In genomic region chr18:11981383-11981632, GRCh38 we compare ENCODE assay signal across 8 cellular contexts. TPM values are rescaled to one million over a fixed set of nuclear protein-coding genes. Genes with fewer than 3 reads are reported as not detected.
DNase-seq lines count a peak whose midpoint lies in the region; ATAC-seq and TF ChIP-seq lines count a peak whose summit lies in the region.

IMPA2 (plus strand) TSS chr18:11981507; CDS start chr18:11981670, 163 bp downstream.

- H3K79me2 ChIP-seq in H9 (ENCODE audit: insufficient read depth, low read length): peaks cover 10% of the 10 kb centered on the region; the same call in 1 of the 2 replicates

- peak within 1 kb of the TSS; percentile 72 for H3K4me2 ChIP-seq in H9 (ENCODE audit: insufficient read depth, insufficient read length, low read length)

- H3K36me3 ChIP-seq in cardiac muscle cell: no peaks in the 10 kb centered on the region

- WGBS in H9 (ENCODE audit: extremely low coverage, insufficient read length, low lambda C conversion rate): no CpG with 5 or more reads among the region's 30 CpGs

- H3K4me1 Mint-ChIP-seq in Calu3 (ENCODE audit: low read depth, unreplicated experiment) (no peaks in the 10 kb centered on the region), H9 (peaks cover 35 to 53% of the 10 kb centered on the region in 2 experiments), T-cell (peaks cover 0 to 15% (median 12%) of the 10 kb centered on the region in 3 donors)

- H3K4me1 ChIP-seq in H9 (ENCODE audit: insufficient read depth, low read length) (peaks cover 15% of the 10 kb centered on the region), cardiac muscle cell (ENCODE audit: low read depth) (no peaks in the 10 kb centered on the region)

- no peaks in the 10 kb centered on the region for H3K27me3 ChIP-seq in H9 (ENCODE audit: insufficient read depth, low read length)
- no peaks in the 10 kb centered on the region for H3K27me3 ChIP-seq in cardiac muscle cell

- H3K27me3 Mint-ChIP-seq in Calu3 (ENCODE audit: unreplicated experiment) (no peaks in the 10 kb centered on the region), H9 (ENCODE audit: low read depth) (no peaks in the 10 kb centered on the region; the same call in 1 of the 2 replicates), T-cell (no peaks in the 10 kb centered on the region)

- no peak within 1 kb of the TSS for H3K56ac ChIP-seq in H9 (ENCODE audit: insufficient read length, low read depth, low read length)

- no TSS peak for BruUV-seq in Calu3 (replicated peaks; lab: Mats Ljungman, UMichigan)

- H4K20me1 ChIP-seq in H9 (ENCODE audit: control insufficient read depth, insufficient read depth, insufficient read length): no peaks in the 10 kb centered on the region

- peak within 1 kb of the TSS; percentile 85 for H3K4me3 Mint-ChIP-seq in Calu3 (ENCODE audit: low read depth, unreplicated experiment)
- peak within 1 kb of the TSS; percentile 87 to 97 for H3K4me3 Mint-ChIP-seq in H9
- peak within 1 kb of the TSS; percentile 83 to 86 (median 84) for H3K4me3 Mint-ChIP-seq in T-cell

- H3K27ac ChIP-seq in H9 (ENCODE audit: insufficient read length, low read depth, low read length) (peak within 1 kb of the TSS; percentile 74), cardiac muscle cell (peak within 1 kb of the TSS; percentile 93)

- peak within 1 kb of the TSS; percentile 84 for H3K14ac ChIP-seq in H9 (ENCODE audit: insufficient read depth, low read length)

- H2BK12ac ChIP-seq in H9 (ENCODE audit: insufficient read length, low read depth, low read length): no peak within 1 kb of the TSS

- no peak within 1 kb of the TSS for H2BK120ac ChIP-seq in H9 (ENCODE audit: low read depth, low read length, poor library complexity, severe bottlenecking)

- TF ChIP-seq CTCF in Calu3 (IDR thresholded peaks at IDR 0.05; ENCODE audit: unreplicated experiment) (no peak), H9 (conservative IDR thresholded peaks at IDR 0.05) (no peak), cardiac muscle cell (IDR thresholded peaks at IDR 0.05; ENCODE audit: low read depth, low read length) (no peak)

- H3K18ac ChIP-seq in H9 (ENCODE audit: insufficient read length, low read depth, low read length): peak within 1 kb of the TSS; percentile 64

- DNase-seq in Calu3: no peak
- DNase-seq in H9: no peak
- DNase-seq in T-cell: no peak
- no peak for DNase-seq in cardiac muscle cell (ENCODE audit: low read depth in 1 of 2, low spot score in 1 of 2)
- DNase-seq in sciatic nerve (ENCODE audit: low spot score): no peak
- DNase-seq in stimulated activated CD4-positive, alpha-beta T cell treated with anti-CD3 and anti-CD28 coated beads, Interleukin-4, amount 100 ng/mL, for 1 hour: no peak
- DNase-seq in DMS 273 (lab: John Stamatoyannopoulos, UW; ENCODE audit: unreplicated experiment): no peak
- DNase-seq in UCSD-AML1 (lab: John Stamatoyannopoulos, UW; ENCODE audit: unreplicated experiment): no peak

- intact Hi-C loops in Calu3 (cut with micrococcal nuclease; ENCODE audit: unreplicated experiment): loop anchor here (10.0 kb wide), 1 partner anchor 127 kb away; the partner anchor contains the start of gene CHMP1B
- intact Hi-C loops in sciatic nerve (cut with DNase I): no loop called here

- H4K5ac ChIP-seq in H9 (ENCODE audit: insufficient read length, low read depth, low read length): no peak within 1 kb of the TSS

- peak within 1 kb of the TSS; percentile 70 for H3K27ac Mint-ChIP-seq in Calu3 (ENCODE audit: unreplicated experiment)
- H3K27ac Mint-ChIP-seq in H9: peak within 1 kb of the TSS; percentile 98 to 99 (median 98)
- peak within 1 kb of the TSS; percentile 52 to 58 for H3K27ac Mint-ChIP-seq in T-cell

- no peak within 1 kb of the TSS for H2BK20ac ChIP-seq in H9 (ENCODE audit: low read depth, low read length, poor library complexity, severe bottlenecking)

- H3T11ph ChIP-seq in H9 (ENCODE audit: low read length): no peak within 1 kb of the TSS

- no peak within 1 kb of the TSS; the same call in 1 of the 2 replicates for H3K4ac ChIP-seq in H9 (ENCODE audit: low read depth, low read length)

- H3K4me3 ChIP-seq in cardiac muscle cell: peak within 1 kb of the TSS; percentile 85

- H3K9me3 Mint-ChIP-seq in Calu3 (ENCODE audit: low read depth, unreplicated experiment) (no peaks in the 10 kb centered on the region), H9 (no peaks in the 10 kb centered on the region), T-cell (no peaks in the 10 kb centered on the region)

- H3K79me1 ChIP-seq in H9 (ENCODE audit: insufficient read depth, low read depth, low read length, poor library complexity, severe bottlenecking): no peaks in the 10 kb centered on the region

- CTCF ChIA-PET in Calu3 (lab: Charles Lee) (interaction anchor here (0.6 to 2.3 kb wide), 11 partner anchors 8 to 117 kb away, joined by 3 to 14 read pairs (median 3); no protein-coding TSS in a partner anchor), T-cell (lab: Charles Lee) (interaction anchor here (0.8 to 1.8 kb wide), 2 partner anchors 15 to 34 kb away, joined by 3 to 4 read pairs; no protein-coding TSS in a partner anchor)

- H4K91ac ChIP-seq in H9 (ENCODE audit: insufficient read length, low read depth, low read length): no peak within 1 kb of the TSS

- H3K36me3 Mint-ChIP-seq in Calu3 (ENCODE audit: insufficient read depth, unreplicated experiment) (peaks cover 24% of the 10 kb centered on the region), H9 (ENCODE audit: insufficient read depth in 1 of 3, low read depth in 3 of 3) (peaks cover 3 to 18% (median 3%) of the 10 kb centered on the region in 3 experiments; a peak in 6 of 7 replicates), T-cell (no peaks in the 10 kb centered on the region)

- no peak within 1 kb of the TSS for H2AFZ ChIP-seq in H9 (ENCODE audit: low read length)

- no peak within 1 kb of the TSS for H2BK5ac ChIP-seq in H9 (ENCODE audit: insufficient read length, low read length)

- H2AK5ac ChIP-seq in H9 (ENCODE audit: insufficient read length, low read length): no peak within 1 kb of the TSS

- H4K8ac ChIP-seq in H9 (replicated peaks; ENCODE audit: insufficient read length, low read depth, low read length): no peak within 1 kb of the TSS

- H3K9ac ChIP-seq in H9 (ENCODE audit: extremely low read depth, insufficient read length, low read length): peak within 1 kb of the TSS; percentile 81

- POLR2A ChIA-PET in T-cell (lab: Charles Lee): interaction anchor here in 1 of 2 donors (0.6 to 1.1 kb wide), 2 partner anchors 14 to 131 kb away, joined by 4 to 7 read pairs; no protein-coding TSS in a partner anchor

- no peak within 1 kb of the TSS for H3K23ac ChIP-seq in H9 (ENCODE audit: insufficient read length, low read depth, low read length)

- H3K9me3 ChIP-seq in H9 (ENCODE audit: control insufficient read depth, low read depth, low read length) (no peaks in the 10 kb centered on the region), cardiac muscle cell (ENCODE audit: low read depth) (no peaks in the 10 kb centered on the region)

- H2BK15ac ChIP-seq in H9 (ENCODE audit: low read depth, low read length): no peak within 1 kb of the TSS

- ATAC-seq in T-cell (replicated peaks in 1 of 4) (peak in 2 of 4 experiments; percentile 69), sciatic nerve (no peak)

- H3K23me2 ChIP-seq in H9 (ENCODE audit: insufficient read length, low read depth, low read length, poor library complexity, severe bottlenecking): peaks cover 8% of the 10 kb centered on the region

RNA-seq across cellular contexts. Expression of gene IMPA2, which starts in this region (rescaled TPM):
- 30.9 and 34.8 TPM in 2 replicates for total RNA-seq in Calu3 (2022)
- total RNA-seq in H9 (2021): 69.1 and 73.8 TPM in 2 replicates
- total RNA-seq in T-cell: 10 to 100 TPM in 1 of 5 donors, 1 to 10 TPM in 4; 3.1 to 12.2 (median 5.0) TPM
- total RNA-seq in cardiac muscle cell: 16.3 and 60.0 TPM in 2 replicates
- polyA plus RNA-seq in cardiac muscle cell: 23.9 and 28.3 TPM in 2 replicates
- 15.8 TPM for total RNA-seq in sciatic nerve
